Comparison of ENCODE assay signal across 1 cellular context in genomic region chr3:61564405-61565059, GRCh38.
TF ChIP-seq lines count a peak whose summit lies in the region.

No MANE protein-coding gene starts in this region.

TF ChIP-seq in HepG2, 621 proteins besides CTCF, POLR2A, EP300 and RAD21 (continued from another document):
- TF ChIP-seq ZFP91 (CRISPR knock-in tag; IDR thresholded peaks at IDR 0.05; ENCODE audit: borderline replicate concordance), result 0 out of 2 replicates have a peak, but pooled peaks have one; percentile 21
- peak; percentile 19; the same call in 1 of the 2 replicates for TF ChIP-seq ZNF687 (CRISPR knock-in tag; IDR thresholded peaks at IDR 0.05)
- peak; percentile 28; the same call in 1 of the 2 replicates for TF ChIP-seq ZMYM4 (CRISPR knock-in tag; IDR thresholded peaks at IDR 0.05)
- TF ChIP-seq BCL3 (CRISPR knock-in tag; IDR thresholded peaks at IDR 0.05), result no peak
- 0 out of 2 replicates have a peak, but pooled peaks have one; percentile 46 for TF ChIP-seq HOMEZ (CRISPR knock-in tag; IDR thresholded peaks at IDR 0.05; ENCODE audit: low read depth)
- TF ChIP-seq AGO2 (optimal IDR thresholded peaks at IDR 0.05; ENCODE audit: low read depth, low read length), result peak; percentile 83
- TF ChIP-seq ZMAT3 (CRISPR knock-in tag; conservative IDR thresholded peaks at IDR 0.05), result no peak
- 0 out of 2 replicates have a peak, but pooled peaks have one; percentile 43 for TF ChIP-seq ZBTB38 (CRISPR knock-in tag; IDR thresholded peaks at IDR 0.05)
- TF ChIP-seq ZNF10 (CRISPR knock-in tag; IDR thresholded peaks at IDR 0.05; ENCODE audit: borderline replicate concordance, low read depth), result no peak
- TF ChIP-seq ZBTB37 (CRISPR knock-in tag; IDR thresholded peaks at IDR 0.05), result no peak
- TF ChIP-seq U2AF1 (optimal IDR thresholded peaks at IDR 0.05; ENCODE audit: low read depth, low read length), result no peak
- no peak for TF ChIP-seq GABPB1 (CRISPR knock-in tag; IDR thresholded peaks at IDR 0.05)
- peak; percentile 50 for TF ChIP-seq STAG1 (CRISPR knock-in tag; IDR thresholded peaks at IDR 0.05)
- no peak for TF ChIP-seq ATF7-NPFF (CRISPR knock-in tag; IDR thresholded peaks at IDR 0.05; ENCODE audit: low read depth)
- TF ChIP-seq ZNF335 (CRISPR knock-in tag; IDR thresholded peaks at IDR 0.05), result no peak
- no peak for TF ChIP-seq ATF2 (CRISPR knock-in tag; IDR thresholded peaks at IDR 0.05)
- peak; percentile 99 for TF ChIP-seq ZBTB33 (CRISPR knock-in tag; IDR thresholded peaks at IDR 0.05)
TF ChIP-seq in HepG2: peak in this region for 10.
